1 cellular context compared by ENCODE assay signal in the genomic region with DNA sequence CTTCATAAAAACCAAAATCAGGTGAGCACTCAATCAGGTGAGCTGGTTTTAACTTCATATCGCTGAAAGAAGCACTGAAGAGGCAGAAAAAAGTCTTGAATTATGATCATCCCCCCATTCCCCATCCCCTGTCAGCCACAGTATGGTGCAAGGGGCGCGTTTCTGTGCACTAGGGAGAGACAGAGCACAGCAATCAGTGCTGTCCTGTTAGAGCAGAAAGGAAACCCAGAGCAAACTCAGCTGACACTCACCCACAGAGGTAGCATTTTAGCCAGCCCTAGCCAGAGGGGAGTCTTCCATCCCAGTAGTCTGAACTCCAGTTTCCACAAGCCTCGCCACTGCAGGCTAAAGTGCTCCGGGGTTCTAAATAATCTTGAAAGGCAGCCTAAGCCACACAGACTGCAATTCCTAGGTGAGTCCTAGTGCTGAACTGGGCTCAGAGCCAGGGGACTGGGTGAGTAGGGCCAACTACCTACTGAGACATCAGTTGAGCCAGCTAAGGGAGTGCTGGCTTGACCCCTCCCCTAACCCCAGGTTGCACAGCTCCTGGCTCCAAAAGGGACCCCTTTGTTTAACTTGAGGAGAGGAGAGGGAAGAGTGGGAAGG.
TF ChIP-seq lines count a peak whose summit lies in the region.

No MANE protein-coding gene starts in this region.

TF ChIP-seq in HepG2, 621 proteins besides CTCF, POLR2A, EP300 and RAD21:
- TF ChIP-seq, protein P1, sequence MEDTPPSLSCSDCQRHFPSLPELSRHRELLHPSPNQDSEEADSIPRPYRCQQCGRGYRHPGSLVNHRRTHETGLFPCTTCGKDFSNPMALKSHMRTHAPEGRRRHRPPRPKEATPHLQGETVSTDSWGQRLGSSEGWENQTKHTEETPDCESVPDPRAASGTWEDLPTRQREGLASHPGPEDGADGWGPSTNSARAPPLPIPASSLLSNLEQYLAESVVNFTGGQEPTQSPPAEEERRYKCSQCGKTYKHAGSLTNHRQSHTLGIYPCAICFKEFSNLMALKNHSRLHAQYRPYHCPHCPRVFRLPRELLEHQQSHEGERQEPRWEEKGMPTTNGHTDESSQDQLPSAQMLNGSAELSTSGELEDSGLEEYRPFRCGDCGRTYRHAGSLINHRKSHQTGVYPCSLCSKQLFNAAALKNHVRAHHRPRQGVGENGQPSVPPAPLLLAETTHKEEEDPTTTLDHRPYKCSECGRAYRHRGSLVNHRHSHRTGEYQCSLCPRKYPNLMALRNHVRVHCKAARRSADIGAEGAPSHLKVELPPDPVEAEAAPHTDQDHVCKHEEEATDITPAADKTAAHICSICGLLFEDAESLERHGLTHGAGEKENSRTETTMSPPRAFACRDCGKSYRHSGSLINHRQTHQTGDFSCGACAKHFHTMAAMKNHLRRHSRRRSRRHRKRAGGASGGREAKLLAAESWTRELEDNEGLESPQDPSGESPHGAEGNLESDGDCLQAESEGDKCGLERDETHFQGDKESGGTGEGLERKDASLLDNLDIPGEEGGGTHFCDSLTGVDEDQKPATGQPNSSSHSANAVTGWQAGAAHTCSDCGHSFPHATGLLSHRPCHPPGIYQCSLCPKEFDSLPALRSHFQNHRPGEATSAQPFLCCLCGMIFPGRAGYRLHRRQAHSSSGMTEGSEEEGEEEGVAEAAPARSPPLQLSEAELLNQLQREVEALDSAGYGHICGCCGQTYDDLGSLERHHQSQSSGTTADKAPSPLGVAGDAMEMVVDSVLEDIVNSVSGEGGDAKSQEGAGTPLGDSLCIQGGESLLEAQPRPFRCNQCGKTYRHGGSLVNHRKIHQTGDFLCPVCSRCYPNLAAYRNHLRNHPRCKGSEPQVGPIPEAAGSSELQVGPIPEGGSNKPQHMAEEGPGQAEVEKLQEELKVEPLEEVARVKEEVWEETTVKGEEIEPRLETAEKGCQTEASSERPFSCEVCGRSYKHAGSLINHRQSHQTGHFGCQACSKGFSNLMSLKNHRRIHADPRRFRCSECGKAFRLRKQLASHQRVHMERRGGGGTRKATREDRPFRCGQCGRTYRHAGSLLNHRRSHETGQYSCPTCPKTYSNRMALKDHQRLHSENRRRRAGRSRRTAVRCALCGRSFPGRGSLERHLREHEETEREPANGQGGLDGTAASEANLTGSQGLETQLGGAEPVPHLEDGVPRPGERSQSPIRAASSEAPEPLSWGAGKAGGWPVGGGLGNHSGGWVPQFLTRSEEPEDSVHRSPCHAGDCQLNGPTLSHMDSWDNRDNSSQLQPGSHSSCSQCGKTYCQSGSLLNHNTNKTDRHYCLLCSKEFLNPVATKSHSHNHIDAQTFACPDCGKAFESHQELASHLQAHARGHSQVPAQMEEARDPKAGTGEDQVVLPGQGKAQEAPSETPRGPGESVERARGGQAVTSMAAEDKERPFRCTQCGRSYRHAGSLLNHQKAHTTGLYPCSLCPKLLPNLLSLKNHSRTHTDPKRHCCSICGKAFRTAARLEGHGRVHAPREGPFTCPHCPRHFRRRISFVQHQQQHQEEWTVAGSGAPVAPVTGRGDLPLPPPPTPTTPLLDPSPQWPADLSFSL (CRISPR knock-in tag; IDR thresholded peaks at IDR 0.05) = no peak
- TF ChIP-seq, protein P2, sequence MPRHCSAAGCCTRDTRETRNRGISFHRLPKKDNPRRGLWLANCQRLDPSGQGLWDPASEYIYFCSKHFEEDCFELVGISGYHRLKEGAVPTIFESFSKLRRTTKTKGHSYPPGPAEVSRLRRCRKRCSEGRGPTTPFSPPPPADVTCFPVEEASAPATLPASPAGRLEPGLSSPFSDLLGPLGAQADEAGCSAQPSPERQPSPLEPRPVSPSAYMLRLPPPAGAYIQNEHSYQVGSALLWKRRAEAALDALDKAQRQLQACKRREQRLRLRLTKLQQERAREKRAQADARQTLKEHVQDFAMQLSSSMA (CRISPR knock-in tag; IDR thresholded peaks at IDR 0.05) = no peak
- TF ChIP-seq, protein P3, sequence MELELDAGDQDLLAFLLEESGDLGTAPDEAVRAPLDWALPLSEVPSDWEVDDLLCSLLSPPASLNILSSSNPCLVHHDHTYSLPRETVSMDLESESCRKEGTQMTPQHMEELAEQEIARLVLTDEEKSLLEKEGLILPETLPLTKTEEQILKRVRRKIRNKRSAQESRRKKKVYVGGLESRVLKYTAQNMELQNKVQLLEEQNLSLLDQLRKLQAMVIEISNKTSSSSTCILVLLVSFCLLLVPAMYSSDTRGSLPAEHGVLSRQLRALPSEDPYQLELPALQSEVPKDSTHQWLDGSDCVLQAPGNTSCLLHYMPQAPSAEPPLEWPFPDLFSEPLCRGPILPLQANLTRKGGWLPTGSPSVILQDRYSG (CRISPR knock-in tag; IDR thresholded peaks at IDR 0.05) = no peak
- TF ChIP-seq, protein P4, sequence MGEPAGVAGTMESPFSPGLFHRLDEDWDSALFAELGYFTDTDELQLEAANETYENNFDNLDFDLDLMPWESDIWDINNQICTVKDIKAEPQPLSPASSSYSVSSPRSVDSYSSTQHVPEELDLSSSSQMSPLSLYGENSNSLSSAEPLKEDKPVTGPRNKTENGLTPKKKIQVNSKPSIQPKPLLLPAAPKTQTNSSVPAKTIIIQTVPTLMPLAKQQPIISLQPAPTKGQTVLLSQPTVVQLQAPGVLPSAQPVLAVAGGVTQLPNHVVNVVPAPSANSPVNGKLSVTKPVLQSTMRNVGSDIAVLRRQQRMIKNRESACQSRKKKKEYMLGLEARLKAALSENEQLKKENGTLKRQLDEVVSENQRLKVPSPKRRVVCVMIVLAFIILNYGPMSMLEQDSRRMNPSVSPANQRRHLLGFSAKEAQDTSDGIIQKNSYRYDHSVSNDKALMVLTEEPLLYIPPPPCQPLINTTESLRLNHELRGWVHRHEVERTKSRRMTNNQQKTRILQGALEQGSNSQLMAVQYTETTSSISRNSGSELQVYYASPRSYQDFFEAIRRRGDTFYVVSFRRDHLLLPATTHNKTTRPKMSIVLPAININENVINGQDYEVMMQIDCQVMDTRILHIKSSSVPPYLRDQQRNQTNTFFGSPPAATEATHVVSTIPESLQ (CRISPR knock-in tag; conservative IDR thresholded peaks at IDR 0.05) = no peak
- no peak for TF ChIP-seq NPAS2 (CRISPR knock-in tag; IDR thresholded peaks at IDR 0.05; ENCODE audit: borderline replicate concordance)
- no peak for TF ChIP-seq NKX3-1 (CRISPR knock-in tag; IDR thresholded peaks at IDR 0.05)
- no peak for TF ChIP-seq ZSCAN20 (CRISPR knock-in tag; IDR thresholded peaks at IDR 0.05; ENCODE audit: borderline replicate concordance)
